Comparison of ENCODE assay signal across 8 cellular contexts in genomic region chr15:58771621-58772235, GRCh38. TPM values are rescaled to one million over a fixed set of nuclear protein-coding genes. Genes with fewer than 3 reads are reported as not detected.
DNase-seq lines count a peak whose midpoint lies in the region; ATAC-seq and TF ChIP-seq lines count a peak whose summit lies in the region.

No MANE protein-coding gene starts in this region.

- no peak for TF ChIP-seq EP300 in ovary (IDR thresholded peaks at IDR 0.05)

- peak overlapping the region; percentile 89 for H3K27ac Mint-ChIP-seq in activated naive CD8-positive, alpha-beta T cell

- no peaks in the 10 kb centered on the region for H3K27me3 Mint-ChIP-seq in activated naive CD8-positive, alpha-beta T cell

- TF ChIP-seq CTCF in ovary (IDR thresholded peaks at IDR 0.05) = no peak

- peak; percentile 1 for ATAC-seq in HG02678 (IDR thresholded peaks at IDR 0.05; ENCODE audit: unreplicated experiment)
- ATAC-seq in Right ventricle myocardium superior (ENCODE audit: poor library complexity) = peak; percentile 40
- no peak for ATAC-seq in GM18519 (IDR thresholded peaks at IDR 0.05; ENCODE audit: low FRiP score, unreplicated experiment)

- no peaks in the 10 kb centered on the region for H3K36me3 ChIP-seq in ovary

- H3K9me3 ChIP-seq in ovary = no peaks in the 10 kb centered on the region

- H3K27me3 ChIP-seq in ovary = no peaks in the 10 kb centered on the region

- H3K4me1 ChIP-seq in ovary (ENCODE audit: insufficient read depth) = peaks cover 9% of the 10 kb centered on the region

- peak overlapping the region; percentile 92 for H3K4me3 ChIP-seq in ovary

- no peak for TF ChIP-seq POLR2A in ovary (IDR thresholded peaks at IDR 0.05)

- peak; percentile 22 for DNase-seq in DMS79 treated with DMSO at 0.1 percent for 48 hours (lab: John Stamatoyannopoulos, UW)
- no peak for DNase-seq in DMS79 (lab: John Stamatoyannopoulos, UW)
- DNase-seq in NCI-H226 = peak; percentile 19
- DNase-seq in Right ventricle myocardium superior = peak; percentile 67
- DNase-seq in ovary = peak in 3 of 5 donors; percentile 41 to 69 (median 58)

- no peaks in the 10 kb centered on the region for H3K36me3 Mint-ChIP-seq in activated naive CD8-positive, alpha-beta T cell

- 0% methylated on average over 38 to 40 of the region's 40 CpGs for WGBS in ovary, 3 donors

- H3K4me1 Mint-ChIP-seq in activated naive CD8-positive, alpha-beta T cell (ENCODE audit: low read depth) = peaks cover 14% of the 10 kb centered on the region

- intact Hi-C loops in Right ventricle myocardium superior (cut with DNase I) (no loop called here), ovary (cut with DNase I) (no loop called here)

- no peaks in the 10 kb centered on the region for H3K9me3 Mint-ChIP-seq in activated naive CD8-positive, alpha-beta T cell (ENCODE audit: low read depth)

- H3K4me3 Mint-ChIP-seq in activated naive CD8-positive, alpha-beta T cell = no peak overlapping the region

- peak overlapping the region; percentile 86 to 98 for H3K27ac ChIP-seq in ovary

RNA-seq across cellular contexts. Expression of gene MINDY2, which starts 0.6 kb away (rescaled TPM):
- total RNA-seq in Right ventricle myocardium superior = 40.3 TPM
- total RNA-seq in ovary = 10 to 100 TPM; 13.0 to 32.6 (median 18.1) TPM
- polyA plus RNA-seq in ovary = 10 to 100 TPM in 1 of 2 donors, 1 to 10 TPM in 1; 5.7 to 10.0 TPM

RNA-seq across cellular contexts. Expression of gene ADAM10, which starts 22.2 kb away (rescaled TPM):
- 69.7 TPM for total RNA-seq in Right ventricle myocardium superior
- 10 to 100 TPM; 34.3 to 86.4 (median 70.4) TPM for total RNA-seq in ovary
- 10 to 100 TPM; 23.2 to 60.2 TPM for polyA plus RNA-seq in ovary
